In the genomic region with DNA sequence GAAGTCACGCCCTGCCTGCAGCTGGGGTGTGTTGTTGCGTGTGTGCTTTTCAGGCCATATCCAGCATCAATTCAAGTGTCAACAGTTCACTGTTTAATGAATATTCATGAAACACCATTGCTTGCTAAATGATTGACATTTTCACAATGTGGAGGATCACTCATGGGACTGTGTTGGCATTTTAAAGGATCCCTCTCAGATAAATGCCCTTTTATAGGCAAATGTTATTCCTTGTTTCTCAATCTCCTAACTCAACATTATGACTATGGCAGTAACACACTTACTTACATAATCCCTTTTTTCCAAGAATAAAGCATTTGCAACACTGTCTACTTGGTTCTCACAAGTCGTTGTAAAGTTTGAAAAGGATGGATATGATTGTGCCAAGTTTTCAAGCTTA, we compare ENCODE assay signal across 31 cellular contexts.
"Had no signal": no experiment of that assay in that cellular context is flagged by ENCODE, and none has a peak within 500 bp of the region (broad histone marks: within the 10 kb centered on the region; RNA-seq: fewer than 3 reads in every experiment).

No MANE protein-coding gene starts in this region.

- H3K36me3 Mint-ChIP-seq: activated CD4-positive, alpha-beta memory T cell treated with anti-CD3 and anti-CD28 coated beads for 36 hours; natural killer cell treated with Interleukin-12 subunit alpha and Interleukin-12 subunit beta and Interleukin-15 and Interleukin-18, amount 100 ng/mL, for 72 hours had no signal

- H3K4me1 Mint-ChIP-seq: activated CD4-positive, alpha-beta T cell treated with anti-CD3 and anti-CD28 coated beads, Interleukin-2, amount 10 ng/mL, durations not matched to agents 24 days and 14 days; activated T-helper 17 cell treated with anti-CD3 and anti-CD28 coated beads, Interleukin-2, amount 50 U/mL, for 72 hours had no signal

- H3K27me3 Mint-ChIP-seq: activated CD4-positive, alpha-beta memory T cell treated with anti-CD3 and anti-CD28 coated beads for 36 hours; activated CD4-positive, alpha-beta T cell treated with anti-CD3 and anti-CD28 coated beads, Interleukin-2, amount 10 ng/mL, durations not matched to agents 24 days and 14 days; activated T-helper 17 cell treated with anti-CD3 and anti-CD28 coated beads, Interleukin-2, amount 50 U/mL, for 72 hours; natural killer cell treated with Interleukin-12 subunit alpha and Interleukin-12 subunit beta and Interleukin-15 and Interleukin-18, amount 100 ng/mL, for 72 hours; progenitor cell of endocrine pancreas had no signal

- H3K27me3 ChIP-seq: heart right ventricle, ovary had no signal

- ATAC-seq: activated T-cell treated with anti-CD3 and anti-CD28 coated beads, Interleukin-2, amount 50 U/mL, for 4 hours; activated T-helper 17 cell treated with anti-CD3 and anti-CD28 coated beads, Interleukin-2, amount 50 U/mL, for 72 hours; heart right ventricle; mucosa of descending colon; natural killer cell treated with Interleukin-12 subunit alpha and Interleukin-12 subunit beta and Interleukin-15 and Interleukin-18, amount 100 ng/mL, for 72 hours; sciatic nerve; stimulated activated naive CD8-positive, alpha-beta T cell treated with anti-CD3 and anti-CD28 coated beads, Interleukin-15, Interleukin-2, amounts not matched to agents 100 U/mL and 50 U/mL, for 24 hours had no signal

- DNase-seq: activated CD4-positive, alpha-beta memory T cell treated with anti-CD3 and anti-CD28 coated beads for 36 hours; activated CD4-positive, alpha-beta T cell treated with anti-CD3 and anti-CD28 coated beads, Interleukin-2, amount 10 ng/mL, durations not matched to agents 24 days and 14 days; activated CD4-positive, CD25-positive, alpha-beta regulatory T cell treated with anti-CD3 and anti-CD28 coated beads, Interleukin-2, amount 50 U/mL, for 72 hours; activated gamma-delta T cell treated with Interleukin-2 at 50 U/mL for 16 hours; activated naive CD4-positive, alpha-beta T cell treated with anti-CD3 and anti-CD28 coated beads, Interleukin-2, amount 50 U/mL, for 16 hours; activated T-cell treated with anti-CD3 and anti-CD28 coated beads, Interleukin-2, amount 50 U/mL, for 4 hours; amniotic stem cell; central memory CD4-positive, alpha-beta T cell; foreskin fibroblast; heart right ventricle; islet precursor cell; left ventricle myocardium inferior; mucosa of descending colon; ovary; retina; stimulated activated CD4-positive, alpha-beta T cell treated with anti-CD3 and anti-CD28 coated beads, Interleukin-12 subunit alpha, Interleukin-12 subunit beta, amount 100 ng/mL, for 4 hours; stimulated activated CD4-positive, alpha-beta T cell treated with anti-CD3 and anti-CD28 coated beads, Interleukin-4, amount 100 ng/mL, for 1 hour; stimulated activated naive CD8-positive, alpha-beta T cell treated with anti-CD3 and anti-CD28 coated beads, Interleukin-15, Interleukin-2, amounts not matched to agents 100 U/mL and 50 U/mL, for 24 hours; T-helper 1 cell; trophoblast cell; WERI-Rb-1 had no signal

- H3K27ac ChIP-seq: heart right ventricle, left ventricle myocardium inferior, ovary, skin epidermis, thoracic aorta, WERI-Rb-1 had no signal

- H3K4me3 ChIP-seq: heart right ventricle, left ventricle myocardium inferior, lung, mucosa of descending colon, ovary, skin epidermis, thoracic aorta had no signal

- H3K27ac Mint-ChIP-seq: activated CD4-positive, alpha-beta memory T cell treated with anti-CD3 and anti-CD28 coated beads for 36 hours; activated CD4-positive, alpha-beta T cell treated with anti-CD3 and anti-CD28 coated beads, Interleukin-2, amount 10 ng/mL, durations not matched to agents 24 days and 14 days; activated T-helper 17 cell treated with anti-CD3 and anti-CD28 coated beads, Interleukin-2, amount 50 U/mL, for 72 hours; natural killer cell treated with Interleukin-12 subunit alpha and Interleukin-12 subunit beta and Interleukin-15 and Interleukin-18, amount 100 ng/mL, for 72 hours; progenitor cell of endocrine pancreas had no signal

- H3K4me3 Mint-ChIP-seq: activated CD4-positive, alpha-beta memory T cell treated with anti-CD3 and anti-CD28 coated beads for 36 hours; activated CD4-positive, alpha-beta T cell treated with anti-CD3 and anti-CD28 coated beads, Interleukin-2, amount 10 ng/mL, durations not matched to agents 24 days and 14 days; activated T-cell treated with anti-CD3 and anti-CD28 coated beads, Interleukin-2, amount 50 U/mL, for 4 hours; activated T-helper 17 cell treated with anti-CD3 and anti-CD28 coated beads, Interleukin-2, amount 50 U/mL, for 72 hours; natural killer cell treated with Interleukin-12 subunit alpha and Interleukin-12 subunit beta and Interleukin-15 and Interleukin-18, amount 100 ng/mL, for 72 hours had no signal

- H3K9me3 ChIP-seq: left ventricle myocardium inferior, ovary, thoracic aorta had no signal

- H3K36me3 ChIP-seq: heart right ventricle, left ventricle myocardium inferior, ovary, thoracic aorta, WERI-Rb-1 had no signal

- FAIRE-seq: astrocyte, endothelial cell of umbilical vein, urothelium cell line had no signal
